Comparison of ENCODE assay signal across 6 cellular contexts in genomic region chr17:29623283-29623647, GRCh38. TPM values are rescaled to one million over a fixed set of nuclear protein-coding genes. Genes with fewer than 3 reads are reported as not detected.
A peak's percentile ranks its signal among the peaks of the same experiment; 100 is the strongest.
DNase-seq lines count a peak whose midpoint lies in the region.

No MANE protein-coding gene starts in this region.

- H3K36me3 ChIP-seq in duodenal mucosa (ENCODE audit: control insufficient read depth in 1 of 2, insufficient read depth in 2 of 2, low read length in 2 of 2) (peaks cover 0 to 5% of the 10 kb centered on the region in 2 donors), skeletal muscle satellite cell (ENCODE audit: insufficient read depth, low read length) (no peaks in the 10 kb centered on the region)

- H3K27ac ChIP-seq in duodenal mucosa (ENCODE audit: low read depth, low read length), result no peak overlapping the region

- H3K9me3 ChIP-seq in duodenal mucosa (ENCODE audit: control insufficient read depth in 1 of 2, low read length in 2 of 2), result no peaks in the 10 kb centered on the region
- no peaks in the 10 kb centered on the region for H3K9me3 ChIP-seq in skeletal muscle satellite cell (replicated peaks; ENCODE audit: low read length)

- H3K4me1 ChIP-seq in duodenal mucosa (ENCODE audit: control insufficient read depth in 1 of 2, insufficient read depth in 2 of 2, low read length in 2 of 2) (peaks cover 9 to 10% of the 10 kb centered on the region in 2 donors), skeletal muscle satellite cell (ENCODE audit: control insufficient read depth, insufficient read depth, low read length) (peaks cover 39% of the 10 kb centered on the region)

- peak overlapping the region; percentile 66 for H3K4me3 ChIP-seq in duodenal mucosa (ENCODE audit: low read depth in 1 of 2, low read length in 2 of 2)
- peak overlapping the region; percentile 89 for H3K4me3 ChIP-seq in skeletal muscle satellite cell (ENCODE audit: low read length)

- H3K27me3 ChIP-seq in duodenal mucosa (ENCODE audit: control insufficient read depth in 1 of 2, insufficient read depth in 2 of 2, low read length in 2 of 2) (peaks cover 6 to 13% of the 10 kb centered on the region in 2 donors), skeletal muscle satellite cell (ENCODE audit: control insufficient read depth, insufficient read depth, low read length) (no peaks in the 10 kb centered on the region)

- H3K4me2 ChIP-seq in skeletal muscle satellite cell (ENCODE audit: low read length), result peak overlapping the region; percentile 97

- H3K9ac ChIP-seq in duodenal mucosa (ENCODE audit: low read depth in 1 of 2, low read length in 2 of 2) (peak overlapping the region in 1 of 2 donors; percentile 47), skeletal muscle satellite cell (ENCODE audit: low read depth, low read length) (no peak overlapping the region)

- DNase-seq in DMS53 (lab: John Stamatoyannopoulos, UW) (peak; percentile 45), DMS53 treated with DMSO at 0.1 percent for 48 hours (lab: John Stamatoyannopoulos, UW; ENCODE audit: unreplicated experiment) (no peak), DMS153 (lab: John Stamatoyannopoulos, UW) (no peak), NCI-H526 (lab: John Stamatoyannopoulos, UW) (no peak)

RNA-seq across cellular contexts. Expression of gene CORO6, which starts 0.6 kb away (rescaled TPM):
- 4.8 and 8.7 TPM in 2 replicates for total RNA-seq in skeletal muscle satellite cell (2012; rRNA removed)

RNA-seq across cellular contexts. Expression of gene ANKRD13B, which starts 30.3 kb away (rescaled TPM):
- 7.4 and 11.9 TPM in 2 replicates for total RNA-seq in skeletal muscle satellite cell (2012; rRNA removed)

RNA-seq across cellular contexts. Expression of gene GIT1, which starts 33.8 kb away (rescaled TPM):
- total RNA-seq in skeletal muscle satellite cell (2012; rRNA removed), result 23.6 and 33.2 TPM in 2 replicates

RNA-seq across cellular contexts. Expression of gene TP53I13, which starts 54.8 kb away (rescaled TPM):
- 37.5 and 51.8 TPM in 2 replicates for total RNA-seq in skeletal muscle satellite cell (2012; rRNA removed)

RNA-seq across cellular contexts. Expression of gene ABHD15, which starts 56.4 kb away (rescaled TPM):
- total RNA-seq in skeletal muscle satellite cell (2012; rRNA removed), result 6.6 and 7.9 TPM in 2 replicates
